In the genomic region with DNA sequence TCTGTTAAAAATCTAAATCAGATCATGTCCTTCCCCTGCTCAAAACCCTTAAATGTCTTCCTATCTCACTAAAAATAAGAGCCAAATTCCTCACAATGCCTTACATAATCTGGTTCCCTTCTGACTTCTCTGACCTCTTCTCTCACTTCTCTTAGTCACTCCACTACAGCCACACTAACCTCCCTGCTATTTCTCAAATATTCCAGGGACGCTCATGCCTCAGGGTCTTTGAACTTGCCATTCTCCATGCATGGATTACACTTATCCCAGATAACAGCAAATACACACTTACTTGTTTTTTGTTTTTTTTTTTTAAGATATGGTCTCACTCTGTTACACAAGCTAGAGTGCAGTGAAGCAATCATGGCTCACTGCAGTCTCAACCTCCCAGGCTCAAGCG, we compare ENCODE assay signal across 1 cellular context.
TF ChIP-seq lines count a peak whose summit lies in the region.

No MANE protein-coding gene starts in this region.

TF ChIP-seq in SK-N-SH, 30 proteins besides CTCF, POLR2A, EP300 and RAD21:
- TF ChIP-seq, protein P1, sequence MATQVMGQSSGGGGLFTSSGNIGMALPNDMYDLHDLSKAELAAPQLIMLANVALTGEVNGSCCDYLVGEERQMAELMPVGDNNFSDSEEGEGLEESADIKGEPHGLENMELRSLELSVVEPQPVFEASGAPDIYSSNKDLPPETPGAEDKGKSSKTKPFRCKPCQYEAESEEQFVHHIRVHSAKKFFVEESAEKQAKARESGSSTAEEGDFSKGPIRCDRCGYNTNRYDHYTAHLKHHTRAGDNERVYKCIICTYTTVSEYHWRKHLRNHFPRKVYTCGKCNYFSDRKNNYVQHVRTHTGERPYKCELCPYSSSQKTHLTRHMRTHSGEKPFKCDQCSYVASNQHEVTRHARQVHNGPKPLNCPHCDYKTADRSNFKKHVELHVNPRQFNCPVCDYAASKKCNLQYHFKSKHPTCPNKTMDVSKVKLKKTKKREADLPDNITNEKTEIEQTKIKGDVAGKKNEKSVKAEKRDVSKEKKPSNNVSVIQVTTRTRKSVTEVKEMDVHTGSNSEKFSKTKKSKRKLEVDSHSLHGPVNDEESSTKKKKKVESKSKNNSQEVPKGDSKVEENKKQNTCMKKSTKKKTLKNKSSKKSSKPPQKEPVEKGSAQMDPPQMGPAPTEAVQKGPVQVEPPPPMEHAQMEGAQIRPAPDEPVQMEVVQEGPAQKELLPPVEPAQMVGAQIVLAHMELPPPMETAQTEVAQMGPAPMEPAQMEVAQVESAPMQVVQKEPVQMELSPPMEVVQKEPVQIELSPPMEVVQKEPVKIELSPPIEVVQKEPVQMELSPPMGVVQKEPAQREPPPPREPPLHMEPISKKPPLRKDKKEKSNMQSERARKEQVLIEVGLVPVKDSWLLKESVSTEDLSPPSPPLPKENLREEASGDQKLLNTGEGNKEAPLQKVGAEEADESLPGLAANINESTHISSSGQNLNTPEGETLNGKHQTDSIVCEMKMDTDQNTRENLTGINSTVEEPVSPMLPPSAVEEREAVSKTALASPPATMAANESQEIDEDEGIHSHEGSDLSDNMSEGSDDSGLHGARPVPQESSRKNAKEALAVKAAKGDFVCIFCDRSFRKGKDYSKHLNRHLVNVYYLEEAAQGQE (IDR thresholded peaks at IDR 0.05; ENCODE audit: low read depth, low read length) = no peak
- TF ChIP-seq SMC3 (IDR thresholded peaks at IDR 0.05; ENCODE audit: low read depth, low read length) (no peak), FOSL2 (IDR thresholded peaks at IDR 0.05; ENCODE audit: borderline replicate concordance, low read depth) (no peak), FOXM1 (IDR thresholded peaks at IDR 0.05; ENCODE audit: low read depth) (no peak)
